ENCODE assay signal across 8 cellular contexts in genomic region chr18:32469190-32469611, GRCh38. TPM values are rescaled to one million over a fixed set of nuclear protein-coding genes. Genes with fewer than 3 reads are reported as not detected.
A peak's percentile ranks its signal among the peaks of the same experiment; 100 is the strongest.
DNase-seq lines count a peak whose midpoint lies in the region; ATAC-seq and TF ChIP-seq lines count a peak whose summit lies in the region.

No MANE protein-coding gene starts in this region.

- no peaks in the 10 kb centered on the region for H3K9me3 ChIP-seq in sigmoid colon

- H3K27me3 ChIP-seq in brain microvascular endothelial cell (replicated peaks) (no peaks in the 10 kb centered on the region), sigmoid colon (no peaks in the 10 kb centered on the region)

- WGBS in sigmoid colon, 2 donors = 5 to 24% methylated on average over 8 of the region's 8 CpGs

- ATAC-seq in GM21717 (IDR thresholded peaks at IDR 0.05; ENCODE audit: unreplicated experiment) = no peak

- DNase-seq in NCI-H345 (lab: John Stamatoyannopoulos, UW) (peak; percentile 38), NCI-H345 treated with DMSO at 0.1 percent for 48 hours (lab: John Stamatoyannopoulos, UW; ENCODE audit: unreplicated experiment) (no peak), NCI-H524 treated with DMSO at 0.1 percent for 48 hours (lab: John Stamatoyannopoulos, UW) (peak; percentile 10), brain microvascular endothelial cell (peak; percentile 18), iPS-NIHi7 (ENCODE audit: extremely low spot score) (peak; percentile 18), sigmoid colon (peak; percentile 66), SIG-M5 (lab: John Stamatoyannopoulos, UW) (no peak)

- H3K36me3 ChIP-seq in brain microvascular endothelial cell (replicated peaks) (no peaks in the 10 kb centered on the region), sigmoid colon (no peaks in the 10 kb centered on the region)

- TF ChIP-seq CTCF in brain microvascular endothelial cell (IDR thresholded peaks at IDR 0.05; ENCODE audit: low read depth, low read length, missing control alignments) (peak; percentile 55), sigmoid colon (IDR thresholded peaks at IDR 0.05) (peak in 3 of 4 experiments; percentile 31 to 44 (median 33))

- intact Hi-C loops in sigmoid colon (cut with DNase I) = no loop called here

- H3K4me1 ChIP-seq in sigmoid colon = peaks cover 0 to 30% (median 20%) of the 10 kb centered on the region in 4 donors

- H3K4me3 ChIP-seq in brain microvascular endothelial cell (ENCODE audit: low read depth, low read length) = peak overlapping the region; percentile 70
- peak overlapping the region; percentile 82 to 87 (median 82) for H3K4me3 ChIP-seq in sigmoid colon

- in situ Hi-C loops in brain microvascular endothelial cell (cut with HindIII; ENCODE audit: low pct_ligation_motif_present, low sequenced_read_pairs) = loop anchor here (25.0 kb wide), 1 partner anchor 182 kb away; no protein-coding TSS in a partner anchor

- H3K27ac ChIP-seq in brain microvascular endothelial cell (no peak overlapping the region), sigmoid colon (peak overlapping the region; percentile 91 to 94 (median 93))

- TF ChIP-seq POLR2A in sigmoid colon (IDR thresholded peaks at IDR 0.05) = no peak

- TF ChIP-seq EP300 in sigmoid colon (IDR thresholded peaks at IDR 0.05) = no peak

RNA-seq across cellular contexts. Expression of gene GAREM1, which starts 1.5 kb away (rescaled TPM):
- 1 to 10 TPM; 5.3 to 9.7 (median 6.4) TPM for total RNA-seq in sigmoid colon
- 10 to 100 TPM in 1 of 3 donors, 1 to 10 TPM in 2; 4.9 to 11.8 (median 6.6) TPM for polyA plus RNA-seq in sigmoid colon

Comparison
In these comparisons a context has a peak if more than half of its experiments do, and no peak if none do; other contexts are left out.
1. DNase-seq: peak in NCI-H345 (single experiment), NCI-H524 treated with DMSO at 0.1 percent for 48 hours (single experiment), brain microvascular endothelial cell (single experiment), iPS-NIHi7 (single experiment) and sigmoid colon (single experiment); none in NCI-H345 treated with DMSO at 0.1 percent for 48 hours (single experiment) and SIG-M5 (single experiment).